3 cellular contexts compared by ENCODE assay signal in genomic region chr4:1745697-1746096, GRCh38.
A peak's percentile ranks its signal among the peaks of the same experiment; 100 is the strongest.
TF ChIP-seq lines count a peak whose summit lies in the region.

No MANE protein-coding gene starts in this region.

TF ChIP-seq in HepG2, 621 proteins besides CTCF, POLR2A, EP300 and RAD21 (continues in another document):
- TF ChIP-seq ZNF891 (CRISPR knock-in tag; IDR thresholded peaks at IDR 0.05) (no peak), CBFB (CRISPR knock-in tag; IDR thresholded peaks at IDR 0.05) (no peak), NPAS2 (CRISPR knock-in tag; IDR thresholded peaks at IDR 0.05; ENCODE audit: borderline replicate concordance) (no peak), GATAD2A (CRISPR knock-in tag; IDR thresholded peaks at IDR 0.05) (no peak), PAX8 (CRISPR knock-in tag; IDR thresholded peaks at IDR 0.05; ENCODE audit: borderline replicate concordance) (peak; percentile 4; the same call in 1 of the 2 replicates), IRF2 (CRISPR knock-in tag; IDR thresholded peaks at IDR 0.05) (no peak), E2F1 (CRISPR knock-in tag; IDR thresholded peaks at IDR 0.05) (no peak), NCOA1 (CRISPR knock-in tag; IDR thresholded peaks at IDR 0.05) (0 out of 2 replicates have a peak, but pooled peaks have one; percentile 33), ZNF362 (CRISPR knock-in tag; IDR thresholded peaks at IDR 0.05; ENCODE audit: borderline replicate concordance) (no peak), POLR2G (IDR thresholded peaks at IDR 0.05; ENCODE audit: low read depth, low read length) (no peak; the same call in 1 of the 2 replicates), SMC3 (IDR thresholded peaks at IDR 0.05; ENCODE audit: low read length) (no peak), HCFC1 (IDR thresholded peaks at IDR 0.05; ENCODE audit: low read depth, low read length) (no peak), TARDBP (CRISPR knock-in tag; IDR thresholded peaks at IDR 0.05) (no peak), ZBTB14 (CRISPR knock-in tag; IDR thresholded peaks at IDR 0.05) (0 out of 2 replicates have a peak, but pooled peaks have one; percentile 31), ZNF766 (CRISPR knock-in tag; IDR thresholded peaks at IDR 0.05; ENCODE audit: borderline replicate concordance) (no peak)
- TF ChIP-seq, protein P1, sequence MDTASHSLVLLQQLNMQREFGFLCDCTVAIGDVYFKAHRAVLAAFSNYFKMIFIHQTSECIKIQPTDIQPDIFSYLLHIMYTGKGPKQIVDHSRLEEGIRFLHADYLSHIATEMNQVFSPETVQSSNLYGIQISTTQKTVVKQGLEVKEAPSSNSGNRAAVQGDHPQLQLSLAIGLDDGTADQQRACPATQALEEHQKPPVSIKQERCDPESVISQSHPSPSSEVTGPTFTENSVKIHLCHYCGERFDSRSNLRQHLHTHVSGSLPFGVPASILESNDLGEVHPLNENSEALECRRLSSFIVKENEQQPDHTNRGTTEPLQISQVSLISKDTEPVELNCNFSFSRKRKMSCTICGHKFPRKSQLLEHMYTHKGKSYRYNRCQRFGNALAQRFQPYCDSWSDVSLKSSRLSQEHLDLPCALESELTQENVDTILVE (CRISPR knock-in tag; IDR thresholded peaks at IDR 0.05) = 0 out of 2 replicates have a peak, but pooled peaks have one; percentile 7
- TF ChIP-seq, protein P2, sequence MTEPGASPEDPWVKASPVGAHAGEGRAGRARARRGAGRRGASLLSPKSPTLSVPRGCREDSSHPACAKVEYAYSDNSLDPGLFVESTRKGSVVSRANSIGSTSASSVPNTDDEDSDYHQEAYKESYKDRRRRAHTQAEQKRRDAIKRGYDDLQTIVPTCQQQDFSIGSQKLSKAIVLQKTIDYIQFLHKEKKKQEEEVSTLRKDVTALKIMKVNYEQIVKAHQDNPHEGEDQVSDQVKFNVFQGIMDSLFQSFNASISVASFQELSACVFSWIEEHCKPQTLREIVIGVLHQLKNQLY (CRISPR knock-in tag; IDR thresholded peaks at IDR 0.05) = no peak

TF ChIP-seq in Ishikawa, 13 proteins besides CTCF, POLR2A, EP300 and RAD21:
- TF ChIP-seq TEAD4 (IDR thresholded peaks at IDR 0.05) (no peak), TCF12 (IDR thresholded peaks at IDR 0.05; ENCODE audit: low read depth) (0 out of 2 replicates have a peak, but pooled peaks have one; percentile 26)

TF ChIP-seq in K562, 482 proteins besides CTCF, POLR2A, EP300 and RAD21:
- TF ChIP-seq POLR2AphosphoS2 (IDR thresholded peaks at IDR 0.05; ENCODE audit: low read length) (peak; percentile 75), ZNF316 (IDR thresholded peaks at IDR 0.05) (no peak), CCAR2 (IDR thresholded peaks at IDR 0.05; ENCODE audit: low read depth, low read length) (no peak), STAT5B (CRISPR knock-in tag; IDR thresholded peaks at IDR 0.05) (no peak), DIDO1 (tag; IDR thresholded peaks at IDR 0.05; ENCODE audit: low read depth) (no peak), RUNX1 (IDR thresholded peaks at IDR 0.05; ENCODE audit: low read depth) (no peak), TAF9B (IDR thresholded peaks at IDR 0.05; ENCODE audit: partially characterized antibody) (no peak), FUS (optimal IDR thresholded peaks at IDR 0.05; ENCODE audit: low read depth, low read length) (no peak), ZNF140 (CRISPR knock-in tag; IDR thresholded peaks at IDR 0.05) (no peak)
- TF ChIP-seq, protein P3, sequence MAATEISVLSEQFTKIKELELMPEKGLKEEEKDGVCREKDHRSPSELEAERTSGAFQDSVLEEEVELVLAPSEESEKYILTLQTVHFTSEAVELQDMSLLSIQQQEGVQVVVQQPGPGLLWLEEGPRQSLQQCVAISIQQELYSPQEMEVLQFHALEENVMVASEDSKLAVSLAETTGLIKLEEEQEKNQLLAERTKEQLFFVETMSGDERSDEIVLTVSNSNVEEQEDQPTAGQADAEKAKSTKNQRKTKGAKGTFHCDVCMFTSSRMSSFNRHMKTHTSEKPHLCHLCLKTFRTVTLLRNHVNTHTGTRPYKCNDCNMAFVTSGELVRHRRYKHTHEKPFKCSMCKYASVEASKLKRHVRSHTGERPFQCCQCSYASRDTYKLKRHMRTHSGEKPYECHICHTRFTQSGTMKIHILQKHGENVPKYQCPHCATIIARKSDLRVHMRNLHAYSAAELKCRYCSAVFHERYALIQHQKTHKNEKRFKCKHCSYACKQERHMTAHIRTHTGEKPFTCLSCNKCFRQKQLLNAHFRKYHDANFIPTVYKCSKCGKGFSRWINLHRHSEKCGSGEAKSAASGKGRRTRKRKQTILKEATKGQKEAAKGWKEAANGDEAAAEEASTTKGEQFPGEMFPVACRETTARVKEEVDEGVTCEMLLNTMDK (IDR thresholded peaks at IDR 0.05; ENCODE audit: borderline replicate concordance, insufficient read depth, low read depth, low read length, poor library complexity, severe bottlenecking) = peak; percentile 29
